In the genomic region with DNA sequence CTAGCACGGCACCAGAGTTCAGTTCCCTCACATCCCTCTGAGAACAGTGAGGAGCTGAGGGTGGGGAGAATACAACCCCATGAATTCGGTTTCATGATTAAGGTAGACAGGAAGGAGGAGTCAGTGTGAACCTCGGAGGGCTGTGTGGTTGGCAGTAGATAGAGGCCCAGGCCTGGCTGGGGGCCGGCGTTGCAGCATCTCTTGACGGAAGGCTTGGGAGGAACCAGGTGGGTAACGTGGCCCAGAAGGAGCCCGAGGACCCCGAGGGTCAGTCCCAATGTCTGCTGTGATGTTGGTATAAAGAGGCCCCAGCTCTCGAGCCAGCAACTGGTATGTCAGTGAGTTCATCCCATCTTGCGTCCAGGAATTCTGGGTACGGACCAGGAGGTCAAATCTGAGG, we compare ENCODE assay signal across 20 cellular contexts. TPM values are rescaled to one million over a fixed set of nuclear protein-coding genes. Genes with fewer than 3 reads are reported as not detected.
DNase-seq lines count a peak whose midpoint lies in the region; ATAC-seq and TF ChIP-seq lines count a peak whose summit lies in the region.
"Had no signal": no experiment of that assay in that cellular context is flagged by ENCODE, and none has a peak within 500 bp of the region (broad histone marks: within the 10 kb centered on the region; RNA-seq: fewer than 3 reads in every experiment).

No MANE protein-coding gene starts in this region.

- intact Hi-C loops in esophagus muscularis mucosa (cut with DNase I) = no loop called here

- TF ChIP-seq EP300 in esophagus muscularis mucosa (IDR thresholded peaks at IDR 0.05) = no peak

- H3K36me3 ChIP-seq in ACC112 (ENCODE audit: insufficient read depth, low read length) (peaks cover 21% of the 10 kb centered on the region; the same call in 1 of the 2 replicates), esophagus muscularis mucosa (peaks cover 41 to 80% (median 78%) of the 10 kb centered on the region in 4 donors), skeletal muscle satellite cell (ENCODE audit: insufficient read depth, low read length) (peaks cover 43% of the 10 kb centered on the region)

- H3K9me3 ChIP-seq in esophagus muscularis mucosa = no peaks in the 10 kb centered on the region
- H3K9me3 ChIP-seq in skeletal muscle satellite cell (replicated peaks; ENCODE audit: low read length) = no peaks in the 10 kb centered on the region
- H3K9me3 ChIP-seq: lower lobe of right lung, mucosa of descending colon, vagina had no signal

- H3K27me3 ChIP-seq in ACC112 (ENCODE audit: insufficient read depth, low read length) (no peaks in the 10 kb centered on the region), esophagus muscularis mucosa (no peaks in the 10 kb centered on the region), skeletal muscle satellite cell (ENCODE audit: control insufficient read depth, insufficient read depth, low read length) (no peaks in the 10 kb centered on the region)
- H3K27me3 ChIP-seq: vagina had no signal

- H3K4me1 ChIP-seq in ACC112 (ENCODE audit: control insufficient read depth, insufficient read depth, low read length, unreplicated experiment) (peaks cover 25% of the 10 kb centered on the region), esophagus muscularis mucosa (peaks cover 34 to 50% (median 47%) of the 10 kb centered on the region in 4 donors), skeletal muscle satellite cell (ENCODE audit: control insufficient read depth, insufficient read depth, low read length) (peaks cover 29% of the 10 kb centered on the region)

- H3K9me3 Mint-ChIP-seq in HFFc6 = no peaks in the 10 kb centered on the region; the same call in 1 of the 2 replicates
- H3K9me3 Mint-ChIP-seq: T-helper 1 cell treated with Interleukin-12 subunit alpha and Interleukin-12 subunit beta and Interleukin-4 antibody, amounts not matched to agents 30 μg/mL and 1 μg/mL, for 36 hours had no signal

- no peak for DNase-seq in HFFc6
- DNase-seq in esophagus muscularis mucosa (ENCODE audit: extremely low spot score) = no peak
- DNase-seq in ureter (ENCODE audit: low spot score) = no peak
- DNase-seq: activated CD4-positive, alpha-beta T cell treated with anti-CD3 and anti-CD28 coated beads for 36 hours; activated naive CD4-positive, alpha-beta T cell treated with anti-CD3 and anti-CD28 coated beads, Interleukin-2, amount 50 U/mL, for 16 hours; cerebellar nuclear complex; EL; lower lobe of right lung; mucosa of descending colon; NCI-H1092; NCI-H187; NCI-H526; stimulated activated CD8-positive, alpha-beta memory T cell treated with anti-CD3 and anti-CD28 coated beads, Interleukin-4, amount 100 ng/mL, for 48 hours had no signal

- peaks cover 9% of the 10 kb centered on the region for H3K79me2 ChIP-seq in ACC112 (ENCODE audit: control insufficient read depth, insufficient read depth, low read length, unreplicated experiment)

- H3K4me3 ChIP-seq in ACC112 (ENCODE audit: low read depth, low read length) (no peak overlapping the region), esophagus muscularis mucosa (no peak overlapping the region), skeletal muscle satellite cell (ENCODE audit: low read length) (no peak overlapping the region)
- H3K4me3 ChIP-seq: lower lobe of right lung, mucosa of descending colon, vagina had no signal

- peak overlapping the region; percentile 61 for H3K9ac ChIP-seq in skeletal muscle satellite cell (ENCODE audit: low read depth, low read length)

- no peak overlapping the region for H3K4me3 Mint-ChIP-seq in HFFc6
- H3K4me3 Mint-ChIP-seq: activated CD4-positive, alpha-beta T cell treated with anti-CD3 and anti-CD28 coated beads for 36 hours; T-helper 1 cell treated with Interleukin-12 subunit alpha and Interleukin-12 subunit beta and Interleukin-4 antibody, amounts not matched to agents 30 μg/mL and 1 μg/mL, for 36 hours had no signal

- H2AFZ ChIP-seq in ACC112 (ENCODE audit: low read length, unreplicated experiment) = no peak overlapping the region

- H3K4me2 ChIP-seq in skeletal muscle satellite cell (ENCODE audit: low read length) = no peak overlapping the region

- ATAC-seq in HG03175 (IDR thresholded peaks at IDR 0.05; ENCODE audit: unreplicated experiment) (no peak), HG03442 (IDR thresholded peaks at IDR 0.05; ENCODE audit: unreplicated experiment) (no peak)
- ATAC-seq: activated CD4-positive, alpha-beta T cell treated with anti-CD3 and anti-CD28 coated beads for 36 hours; lower lobe of right lung; mucosa of descending colon had no signal

- H3K27me3 Mint-ChIP-seq in HFFc6 (ENCODE audit: insufficient read depth) = peaks cover 3% of the 10 kb centered on the region
- H3K27me3 Mint-ChIP-seq: activated CD4-positive, alpha-beta T cell treated with anti-CD3 and anti-CD28 coated beads for 36 hours had no signal

- peak overlapping the region; percentile 74 for H3K27ac Mint-ChIP-seq in HFFc6
- H3K27ac Mint-ChIP-seq: activated CD4-positive, alpha-beta T cell treated with anti-CD3 and anti-CD28 coated beads for 36 hours had no signal

- no peak for TF ChIP-seq CTCF in HFFc6 (IDR thresholded peaks at IDR 0.05)
- no peak for TF ChIP-seq CTCF in esophagus muscularis mucosa (IDR thresholded peaks at IDR 0.05)

- H3K36me3 Mint-ChIP-seq in HFFc6 (ENCODE audit: low read depth) = peaks cover 30% of the 10 kb centered on the region

- peaks cover 49% of the 10 kb centered on the region for H3K4me1 Mint-ChIP-seq in HFFc6 (ENCODE audit: low read depth)

- no peak for TF ChIP-seq POLR2A in esophagus muscularis mucosa (IDR thresholded peaks at IDR 0.05; ENCODE audit: low read depth)

- peak overlapping the region; percentile 98 for H3K27ac ChIP-seq in ACC112 (ENCODE audit: low read depth, low read length)
- H3K27ac ChIP-seq in esophagus muscularis mucosa (replicated peaks in 1 of 4) = peak overlapping the region in 3 of 4 donors; percentile 32 to 41 (median 40)
- H3K27ac ChIP-seq: C4-2B, lower lobe of right lung, vagina had no signal

- 91% methylated on average over 9 of the region's 12 CpGs for WGBS in esophagus muscularis mucosa

RNA-seq across cellular contexts. Expression of gene PPOX, which starts 5.5 kb away (rescaled TPM):
- total RNA-seq in HFFc6 (2021; fragmentation: NEBNext Ultra II Directional; extraction: Animal tissue kit (Norgen Biotek cat#: 25700)) = 10 to 100 TPM; 11.8 to 15.2 (median 13.5) TPM
- total RNA-seq in esophagus muscularis mucosa = 10 to 100 TPM; 12.8 to 22.1 (median 15.8) TPM
- 9.0 and 9.4 TPM in 2 replicates for total RNA-seq in skeletal muscle satellite cell (2012; rRNA removed)
- total RNA-seq in ureter = 26.8 TPM

RNA-seq across cellular contexts. Expression of gene B4GALT3, which starts 5.6 kb away (rescaled TPM):
- total RNA-seq in HFFc6 (2021; fragmentation: NEBNext Ultra II Directional; extraction: Animal tissue kit (Norgen Biotek cat#: 25700)) = 10 to 100 TPM; 31.0 to 38.2 (median 35.4) TPM
- total RNA-seq in esophagus muscularis mucosa = 10 to 100 TPM; 14.1 to 26.5 (median 21.8) TPM
- total RNA-seq in skeletal muscle satellite cell (2012; rRNA removed) = 15.3 and 23.1 TPM in 2 replicates
- total RNA-seq in ureter = 26.6 TPM

RNA-seq across cellular contexts. Expression of gene USP21, which starts 12.4 kb away (rescaled TPM):
- total RNA-seq in HFFc6 (2021; fragmentation: NEBNext Ultra II Directional; extraction: Animal tissue kit (Norgen Biotek cat#: 25700)) = 10 to 100 TPM; 16.6 to 18.9 (median 17.2) TPM
- total RNA-seq in esophagus muscularis mucosa (10 to 100 TPM; 13.3 to 25.3 (median 16.3) TPM), ureter (29.1 TPM)
- total RNA-seq in skeletal muscle satellite cell (2012; rRNA removed) = 6.8 and 7.9 TPM in 2 replicates

RNA-seq across cellular contexts. Expression of gene UFC1, which starts 17.9 kb away (rescaled TPM):
- 10 to 100 TPM; 83.8 to 92.6 (median 85.1) TPM for total RNA-seq in HFFc6 (2021; fragmentation: NEBNext Ultra II Directional; extraction: Animal tissue kit (Norgen Biotek cat#: 25700))
- 10 to 100 TPM; 62.8 to 86.1 (median 71.6) TPM for total RNA-seq in esophagus muscularis mucosa
- 60.3 and 81.7 TPM in 2 replicates for total RNA-seq in skeletal muscle satellite cell (2012; rRNA removed)
- 89.2 TPM for total RNA-seq in ureter

RNA-seq across cellular contexts. Expression of gene ADAMTS4, which starts 27.2 kb away (rescaled TPM):
- 1 to 10 TPM; 3.4 to 8.3 (median 6.5) TPM for total RNA-seq in HFFc6 (2021; fragmentation: NEBNext Ultra II Directional; extraction: Animal tissue kit (Norgen Biotek cat#: 25700))
- total RNA-seq in esophagus muscularis mucosa = 100 to 1,000 TPM in 1 of 4 donors, 10 to 100 TPM in 1, 1 to 10 TPM in 2; 2.5 to 126 (median 12.0) TPM
- 2.8 and 14.2 TPM in 2 replicates for total RNA-seq in skeletal muscle satellite cell (2012; rRNA removed)
- total RNA-seq in ureter = 42.6 TPM
